In the genomic region with DNA sequence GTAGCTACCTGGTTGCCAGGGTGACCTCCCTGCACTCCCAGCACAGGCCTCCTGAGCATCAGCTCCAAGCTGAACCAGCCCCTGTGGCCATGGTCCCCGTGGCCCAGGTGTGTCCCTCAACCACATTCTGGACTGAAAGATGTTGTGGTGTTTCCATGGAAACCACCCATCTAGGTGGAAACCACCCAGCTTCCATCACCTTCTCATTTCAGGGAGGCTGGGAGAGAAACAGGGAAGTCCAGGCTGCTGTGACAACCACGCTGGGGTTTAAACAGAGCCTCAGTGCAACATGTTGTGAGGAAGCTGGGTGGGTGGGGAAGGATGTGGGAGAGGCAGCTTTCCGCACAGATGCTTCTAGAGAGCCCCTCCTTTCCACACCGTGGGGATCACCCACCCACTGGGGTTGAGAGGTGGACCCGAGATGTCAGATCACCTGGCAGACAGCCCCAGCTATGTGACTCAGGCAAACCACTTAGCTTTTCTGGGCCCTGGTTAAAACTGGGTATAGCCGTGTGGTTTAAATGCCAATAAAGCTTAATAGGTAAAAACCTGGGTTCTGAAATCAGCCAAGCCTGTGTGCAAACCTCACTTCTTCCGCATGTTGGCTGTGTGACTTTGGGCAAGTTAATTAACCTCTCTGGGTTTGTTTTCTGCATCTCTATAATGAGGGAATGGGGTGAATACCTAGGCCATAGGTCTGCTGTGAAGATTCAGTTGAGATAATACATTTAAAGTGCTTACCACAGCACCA, we compare ENCODE assay signal across 9 cellular contexts. TPM values are rescaled to one million over a fixed set of nuclear protein-coding genes. Genes with fewer than 3 reads are reported as not detected.
DNase-seq lines count a peak whose midpoint lies in the region; ATAC-seq and TF ChIP-seq lines count a peak whose summit lies in the region.
"Had no signal": no experiment of that assay in that cellular context is flagged by ENCODE, and none has a peak within 500 bp of the region (broad histone marks: within the 10 kb centered on the region; RNA-seq: fewer than 3 reads in every experiment).

No MANE protein-coding gene starts in this region.

- TF ChIP-seq CTCF in mesothelial cell of epicardium (IDR thresholded peaks at IDR 0.05; ENCODE audit: unreplicated experiment) = no peak

- peak overlapping the region; percentile 92 for H3K27ac Mint-ChIP-seq in activated T-helper 17 cell treated with anti-CD3 and anti-CD28 coated beads, Interleukin-2, amount 50 U/mL, for 72 hours
- H3K27ac Mint-ChIP-seq in mesothelial cell of epicardium = no peak overlapping the region

- ATAC-seq in HG03521 (IDR thresholded peaks at IDR 0.05; ENCODE audit: unreplicated experiment) = peak; percentile 32
- ATAC-seq in activated T-helper 17 cell treated with anti-CD3 and anti-CD28 coated beads, Interleukin-2, amount 50 U/mL, for 72 hours (replicated peaks) = peak; percentile 73

- no peaks in the 10 kb centered on the region for H3K9me3 Mint-ChIP-seq in activated T-helper 17 cell treated with anti-CD3 and anti-CD28 coated beads, Interleukin-2, amount 50 U/mL, for 72 hours
- no peaks in the 10 kb centered on the region for H3K9me3 Mint-ChIP-seq in mesothelial cell of epicardium

- no peaks in the 10 kb centered on the region for H3K27me3 ChIP-seq in H7 (ENCODE audit: control insufficient read depth, insufficient read depth, low read length)

- H3K4me1 Mint-ChIP-seq in activated T-helper 17 cell treated with anti-CD3 and anti-CD28 coated beads, Interleukin-2, amount 50 U/mL, for 72 hours = peaks cover 47% of the 10 kb centered on the region
- H3K4me1 Mint-ChIP-seq in mesothelial cell of epicardium = peaks cover 14% of the 10 kb centered on the region

- peak; percentile 76 for DNase-seq in activated gamma-delta T cell treated with Interleukin-2 at 50 U/mL for 16 hours
- no peak for DNase-seq in activated gamma-delta T cell (lab: John Stamatoyannopoulos, UW)
- peak; percentile 56 for DNase-seq in stimulated activated CD4-positive, alpha-beta T cell treated with anti-CD3 and anti-CD28 coated beads, Interleukin-1b, Interleukin-23, amount 100 ng/mL, for 48 hours
- DNase-seq in H7 = no peak
- no peak for DNase-seq in putamen (ENCODE audit: low spot score)
- no peak for DNase-seq in mesothelial cell of epicardium (ENCODE audit: low spot score in 2 of 2, unreplicated experiment in 2 of 2)

- H3K4me3 Mint-ChIP-seq in activated T-helper 17 cell treated with anti-CD3 and anti-CD28 coated beads, Interleukin-2, amount 50 U/mL, for 72 hours = peak overlapping the region; percentile 76
- no peak overlapping the region for H3K4me3 Mint-ChIP-seq in mesothelial cell of epicardium

- no peaks in the 10 kb centered on the region for H3K36me3 ChIP-seq in H7 (replicated peaks; ENCODE audit: control insufficient read depth, insufficient read depth, low read length)

- H3K4me3 ChIP-seq in H7 (ENCODE audit: insufficient read depth, low read depth, low read length) = no peak overlapping the region
- H3K4me3 ChIP-seq: SK-N-MC had no signal

- peaks cover 100% of the 10 kb centered on the region for H3K36me3 Mint-ChIP-seq in activated T-helper 17 cell treated with anti-CD3 and anti-CD28 coated beads, Interleukin-2, amount 50 U/mL, for 72 hours (ENCODE audit: low read depth)
- H3K36me3 Mint-ChIP-seq in mesothelial cell of epicardium = no peaks in the 10 kb centered on the region

- no peaks in the 10 kb centered on the region for H3K27me3 Mint-ChIP-seq in activated T-helper 17 cell treated with anti-CD3 and anti-CD28 coated beads, Interleukin-2, amount 50 U/mL, for 72 hours
- peaks cover 5% of the 10 kb centered on the region for H3K27me3 Mint-ChIP-seq in mesothelial cell of epicardium (ENCODE audit: low read depth)

RNA-seq across cellular contexts. Expression of a gene that starts 46.4 kb away (rescaled TPM):
- 100 to 1,000 TPM; 147 to 620 TPM for total RNA-seq in activated T-helper 17 cell treated with anti-CD3 and anti-CD28 coated beads, Interleukin-2, amount 50 U/mL, for 72 hours
- total RNA-seq in H7 (2014; rRNA removed; shearing (Covaris generic)) = 1.3 and 2.5 TPM in 2 replicates
- 10.6 to 11.8 TPM (median 11.2 TPM) in 3 replicates for total RNA-seq in mesothelial cell of epicardium

Comparison
In these comparisons a context has a peak if more than half of its experiments do, and no peak if none do; other contexts are left out.
1. DNase-seq: peak in activated gamma-delta T cell treated with Interleukin-2 at 50 U/mL for 16 hours (single experiment) and stimulated activated CD4-positive, alpha-beta T cell treated with anti-CD3 and anti-CD28 coated beads, Interleukin-1b, Interleukin-23, amount 100 ng/mL, for 48 hours (single experiment); none in activated gamma-delta T cell (single experiment), H7 (single experiment), putamen (single experiment) and mesothelial cell of epicardium (0 of 2).
2. RNA of a gene that starts 46.4 kb away (total RNA-seq): 147 to 620 TPM in activated T-helper 17 cell treated with anti-CD3 and anti-CD28 coated beads, Interleukin-2, amount 50 U/mL, for 72 hours; 10.6 to 11.8 TPM in mesothelial cell of epicardium and 1.3 to 2.5 TPM in H7; every median in the first group is over 10 times any median in the second.